Comparison of ENCODE assay signal across 8 cellular contexts in the genomic region with DNA sequence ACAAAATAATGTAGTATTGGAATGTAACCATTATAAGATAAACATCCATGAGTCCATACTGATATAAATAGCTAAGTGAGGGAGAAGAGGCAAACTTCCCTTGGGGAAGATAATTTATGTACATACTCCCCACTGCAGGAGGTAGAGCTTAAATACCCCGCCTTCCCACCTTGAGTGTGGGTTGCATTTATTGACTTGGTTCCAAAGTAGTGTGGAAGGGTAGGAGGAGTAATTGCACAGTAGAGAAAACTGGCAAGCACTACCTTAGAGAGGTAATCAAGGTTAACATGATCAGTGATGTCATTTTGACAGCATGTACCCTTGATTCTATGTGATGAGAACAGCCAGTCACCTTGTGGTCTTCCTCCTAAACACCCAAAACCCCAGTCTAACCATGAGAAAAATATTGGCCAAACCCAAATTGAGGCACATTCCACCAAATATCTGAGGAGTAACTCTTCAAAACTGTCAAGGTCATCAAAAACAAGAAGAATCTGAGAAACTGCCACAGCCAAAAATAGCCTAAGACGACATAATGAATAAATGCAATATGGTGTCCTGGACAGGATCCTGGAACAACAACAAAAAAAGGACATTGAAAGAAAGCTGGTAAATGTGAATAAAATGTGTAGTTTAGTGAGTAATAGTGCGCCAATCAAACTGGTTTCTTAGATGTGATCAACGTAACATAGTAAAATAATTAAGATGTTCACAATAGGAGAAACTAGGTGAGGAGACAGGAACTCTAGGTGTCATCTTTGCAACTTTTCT. TPM values are rescaled to one million over a fixed set of nuclear protein-coding genes. Genes with fewer than 3 reads are reported as not detected.
DNase-seq lines count a peak whose midpoint lies in the region; ATAC-seq and TF ChIP-seq lines count a peak whose summit lies in the region.

No MANE protein-coding gene starts in this region.

- no peak overlapping the region for H2BK12ac ChIP-seq in mesenchymal stem cell (ENCODE audit: low read length in 2 of 2)

- H3K23ac ChIP-seq in mesenchymal stem cell (ENCODE audit: low read length in 2 of 2), result no peak overlapping the region

- no peak for DNase-seq in cardiac muscle cell (ENCODE audit: low read depth in 1 of 2, low spot score in 1 of 2)
- no peak for DNase-seq in left cardiac atrium
- no peak for DNase-seq in astrocyte of the cerebellum (ENCODE audit: low read depth)
- DNase-seq in mesenchymal stem cell, result no peak
- DNase-seq in upper lobe of right lung, result no peak
- DNase-seq in NCI-H226, result no peak

- H4K91ac ChIP-seq in mesenchymal stem cell (ENCODE audit: low read length), result no peak overlapping the region

- ATAC-seq in left cardiac atrium, result no peak
- no peak for ATAC-seq in upper lobe of right lung
- ATAC-seq in GM19328 (IDR thresholded peaks at IDR 0.05; ENCODE audit: unreplicated experiment), result no peak
- no peak for ATAC-seq in HG03565 (IDR thresholded peaks at IDR 0.05; ENCODE audit: unreplicated experiment)

- H3K14ac ChIP-seq in mesenchymal stem cell (ENCODE audit: low read length in 2 of 2), result no peak overlapping the region

- H3K36me3 ChIP-seq in cardiac muscle cell (no peaks in the 10 kb centered on the region), mesenchymal stem cell (ENCODE audit: control insufficient read depth in 1 of 2, insufficient read depth in 2 of 2, low read depth in 1 of 2, low read length in 2 of 2) (peaks cover 0 to 4% of the 10 kb centered on the region in 2 experiments), upper lobe of right lung (peaks cover 6% of the 10 kb centered on the region)

- no peak overlapping the region for H2AFZ ChIP-seq in mesenchymal stem cell (ENCODE audit: low read depth, low read length)

- H3K9ac ChIP-seq in mesenchymal stem cell (ENCODE audit: low read length), result peak overlapping the region; percentile 95

- H3K4me2 ChIP-seq in mesenchymal stem cell (ENCODE audit: low read length, poor library complexity, severe bottlenecking), result peak overlapping the region; percentile 70

- no peak overlapping the region for H4K8ac ChIP-seq in mesenchymal stem cell (ENCODE audit: low read length)

- no peaks in the 10 kb centered on the region for H3K9me3 ChIP-seq in cardiac muscle cell (ENCODE audit: low read depth)
- no peaks in the 10 kb centered on the region for H3K9me3 ChIP-seq in mesenchymal stem cell (ENCODE audit: control insufficient read depth, low read length)
- H3K9me3 ChIP-seq in upper lobe of right lung, result no peaks in the 10 kb centered on the region

- H3K79me1 ChIP-seq in mesenchymal stem cell (replicated peaks; ENCODE audit: low read length, poor library complexity, severe bottlenecking), result peaks cover 2% of the 10 kb centered on the region

- H3K27ac ChIP-seq in cardiac muscle cell (no peak overlapping the region), mesenchymal stem cell (ENCODE audit: low read length, poor library complexity, severe bottlenecking) (no peak overlapping the region), upper lobe of right lung (peak overlapping the region; percentile 84)

- H3K18ac ChIP-seq in mesenchymal stem cell (ENCODE audit: low read depth in 1 of 2, low read length in 2 of 2), result no peak overlapping the region

- H2BK5ac ChIP-seq in mesenchymal stem cell (ENCODE audit: low read depth, low read length, poor library complexity, severe bottlenecking), result no peak overlapping the region

- WGBS in mesenchymal stem cell, result 63% methylated on average over 4 of the region's 4 CpGs

- H3K4me3 ChIP-seq in cardiac muscle cell (peak overlapping the region; percentile 86), astrocyte of the cerebellum (ENCODE audit: low read depth, low read length) (peak overlapping the region; percentile 89), mesenchymal stem cell (ENCODE audit: insufficient read depth in 1 of 2, low read depth in 1 of 2, low read length in 2 of 2) (peak overlapping the region in 1 of 2 experiments; percentile 95), upper lobe of right lung (peak overlapping the region; percentile 82)

- H2BK15ac ChIP-seq in mesenchymal stem cell (ENCODE audit: low read depth, poor library complexity, severe bottlenecking), result no peak overlapping the region

- H2AK5ac ChIP-seq in mesenchymal stem cell (ENCODE audit: low read length, severe bottlenecking), result no peak overlapping the region

- H3K4me1 ChIP-seq in cardiac muscle cell (ENCODE audit: low read depth) (peaks cover 7% of the 10 kb centered on the region), mesenchymal stem cell (ENCODE audit: control insufficient read depth, insufficient read depth, low read depth, low read length) (no peaks in the 10 kb centered on the region), upper lobe of right lung (peaks cover 18% of the 10 kb centered on the region)

- H3K4ac ChIP-seq in mesenchymal stem cell (ENCODE audit: low read depth in 1 of 2, low read length in 2 of 2), result no peak overlapping the region

- TF ChIP-seq CTCF in cardiac muscle cell (IDR thresholded peaks at IDR 0.05; ENCODE audit: low read depth, low read length) (no peak), astrocyte of the cerebellum (IDR thresholded peaks at IDR 0.05; ENCODE audit: low read depth, low read length, missing control alignments) (no peak), upper lobe of right lung (IDR thresholded peaks at IDR 0.05) (no peak)

- intact Hi-C loops in left cardiac atrium (cut with DNase I) (no loop called here), upper lobe of right lung (cut with DNase I) (no loop called here)

- in situ Hi-C loops in astrocyte of the cerebellum (cut with HindIII; ENCODE audit: low sequenced_read_pairs), result no loop called here

- no peaks in the 10 kb centered on the region for H3K27me3 ChIP-seq in cardiac muscle cell
- H3K27me3 ChIP-seq in mesenchymal stem cell (ENCODE audit: control insufficient read depth in 1 of 2, insufficient read depth in 1 of 2, low read length in 2 of 2), result no peaks in the 10 kb centered on the region
- H3K27me3 ChIP-seq in upper lobe of right lung, result no peaks in the 10 kb centered on the region

- H2BK120ac ChIP-seq in mesenchymal stem cell (ENCODE audit: low read depth, low read length), result no peak overlapping the region

RNA-seq across cellular contexts. Expression of a gene that starts 0.8 kb away (rescaled TPM):
- 18.6 and 22.2 TPM in 2 replicates for total RNA-seq in cardiac muscle cell
- polyA plus RNA-seq in cardiac muscle cell, result 25.7 and 30.5 TPM in 2 replicates
- total RNA-seq in left cardiac atrium, result 10 to 100 TPM; 16.1 to 18.1 TPM
- polyA plus RNA-seq in mesenchymal stem cell (2013, experiment 1 of 2), result 15.2 TPM
- polyA plus RNA-seq in mesenchymal stem cell (2013, experiment 2 of 2), result 14.5 TPM
- total RNA-seq in upper lobe of right lung, result 30.1 TPM
